Comparison of ENCODE assay signal across 1 cellular context in genomic region chr21:44594406-44594916, GRCh38.
TF ChIP-seq lines count a peak whose summit lies in the region.

No MANE protein-coding gene starts in this region.

TF ChIP-seq in K562, 482 proteins besides CTCF, POLR2A, EP300 and RAD21:
- TF ChIP-seq MAFK (IDR thresholded peaks at IDR 0.05; ENCODE audit: low read length) (no peak), ZNF551 (CRISPR knock-in tag; IDR thresholded peaks at IDR 0.05) (no peak), PKNOX1 (IDR thresholded peaks at IDR 0.05) (0 out of 2 replicates have a peak, but pooled peaks have one; percentile 6), MYBL2 (IDR thresholded peaks at IDR 0.05; ENCODE audit: low read depth) (no peak), MYBL2 (CRISPR knock-in tag; IDR thresholded peaks at IDR 0.05; ENCODE audit: borderline replicate concordance) (no peak), NFIX (CRISPR knock-in tag; IDR thresholded peaks at IDR 0.05; ENCODE audit: low read depth) (no peak), ZNF512 (tag; IDR thresholded peaks at IDR 0.05) (0 out of 2 replicates have a peak, but pooled peaks have one; percentile 22), GTF2A2 (tag; IDR thresholded peaks at IDR 0.05) (peak; percentile 67; the same call in 1 of the 2 replicates), MGA (IDR thresholded peaks at IDR 0.05) (peak; percentile 16; the same call in 1 of the 2 replicates), ZNF639 (CRISPR knock-in tag; conservative IDR thresholded peaks at IDR 0.05 in 1 of 2, IDR thresholded peaks at IDR 0.05 in 1 of 2) (no peak), ZNF24 (IDR thresholded peaks at IDR 0.05) (no peak), NFYB (IDR thresholded peaks at IDR 0.05; ENCODE audit: extremely low read depth, insufficient read length) (no peak), PTTG1 (tag; IDR thresholded peaks at IDR 0.05; ENCODE audit: low read depth) (0 out of 2 replicates have a peak, but pooled peaks have one; percentile 7), CREB3 (tag; conservative IDR thresholded peaks at IDR 0.05; ENCODE audit: low read depth) (peak; percentile 72), IRF9 (tag; IDR thresholded peaks at IDR 0.05) (peak; percentile 10; the same call in 1 of the 2 replicates), RB1 (IDR thresholded peaks at IDR 0.05; ENCODE audit: low read depth) (0 out of 2 replicates have a peak, but pooled peaks have one; percentile 22), MXI1 (IDR thresholded peaks at IDR 0.05; ENCODE audit: low read depth, low read length) (no peak), ZNF592 (IDR thresholded peaks at IDR 0.05) (peak; percentile 10; the same call in 1 of the 2 replicates), CEBPG (CRISPR knock-in tag; IDR thresholded peaks at IDR 0.05) (no peak), CEBPG (tag; conservative IDR thresholded peaks at IDR 0.05 in 1 of 2, IDR thresholded peaks at IDR 0.05 in 1 of 2) (0 out of 4 replicates have a peak, but pooled peaks of 1 of the 2 experiments have one; percentile 1), SNAPC5 (CRISPR knock-in tag; IDR thresholded peaks at IDR 0.05) (no peak), KLF13 (tag; IDR thresholded peaks at IDR 0.05; ENCODE audit: borderline replicate concordance, low read depth) (peak; percentile 49; the same call in 1 of the 2 replicates), PRDM10 (IDR thresholded peaks at IDR 0.05; ENCODE audit: partially characterized antibody) (peak; percentile 24)
